ENCODE assay signal across 25 cellular contexts in genomic region chr10:31138026-31138553, GRCh38.
A peak's percentile ranks its signal among the peaks of the same experiment; 100 is the strongest.
DNase-seq lines count a peak whose midpoint lies in the region; ATAC-seq, FAIRE-seq and TF ChIP-seq lines count a peak whose summit lies in the region.
"Had no signal": no experiment of that assay in that cellular context is flagged by ENCODE, and none has a peak within 500 bp of the region (broad histone marks: within the 10 kb centered on the region; RNA-seq: fewer than 3 reads in every experiment).

No MANE protein-coding gene starts in this region.

- no peak overlapping the region for H2AFZ ChIP-seq in K562 (ENCODE audit: low read depth, low read length)

- TF ChIP-seq EP300 in K562 (IDR thresholded peaks at IDR 0.05; ENCODE audit: low read length): no peak

- intact Hi-C loops in K562 (cut with micrococcal nuclease): no loop called here

- TF ChIP-seq POLR2A in K562 (conservative IDR thresholded peaks at IDR 0.05) (no peak), GM12891 (IDR thresholded peaks at IDR 0.05; ENCODE audit: low read depth, low read length) (no peak)

- no peak overlapping the region for H3K9ac ChIP-seq in K562 (ENCODE audit: insufficient read depth in 1 of 2, low read depth in 2 of 2, low read length in 2 of 2)

- in situ Hi-C loops in K562 (cut with MboI): no loop called here

- FAIRE-seq in K562 (lab: Jason Lieb, UNC) (no peak), GM12891 (lab: Jason Lieb, UNC) (no peak)
- FAIRE-seq: GM12878, GM18507, H1 had no signal

- H3K4me3 ChIP-seq in AG04450 (ENCODE audit: low read depth, low read length) (no peak overlapping the region), K562 (no peak overlapping the region)
- H3K4me3 ChIP-seq: GM12878, MG63 had no signal

- H3K27ac ChIP-seq in AG04450 (ENCODE audit: low read depth, low read length): peak overlapping the region; percentile 3
- H3K27ac ChIP-seq in KOPT-K1 (ENCODE audit: low read depth, low read length, poor library complexity, severe bottlenecking): peak overlapping the region; percentile 100
- no peak overlapping the region for H3K27ac ChIP-seq in K562 (ENCODE audit: extremely low read depth, low read depth, low read length)

- H4K20me1 ChIP-seq in K562 (replicated peaks; ENCODE audit: control insufficient read depth, insufficient read depth, low read length): no peaks in the 10 kb centered on the region

- 16% methylated on average over 3 of the region's 3 CpGs for WGBS in K562 (ENCODE audit: insufficient coverage, low coverage, missing lambda C conversion rate)

- no peak overlapping the region for H3K4me2 ChIP-seq in K562 (ENCODE audit: insufficient read depth, low read length)

- H3K9me1 ChIP-seq in K562 (ENCODE audit: control insufficient read depth, insufficient read depth, low read length): no peaks in the 10 kb centered on the region

- CTCF ChIA-PET in AG04450 (lab: Charles Lee): interaction anchor here (1.3 kb wide), 1 partner anchor 354 kb away, joined by 6 read pairs; no protein-coding TSS in a partner anchor
- CTCF ChIA-PET in K562 (lab: Yijun Ruan, JAX; ENCODE audit: low intra/inter-chr PET ratio): no interaction called here

- TF ChIP-seq CTCF in AG04450 (IDR thresholded peaks at IDR 0.05; ENCODE audit: low read depth, low read length) (no peak), K562 (IDR thresholded peaks at IDR 0.05 in 2 of 3, conservative IDR thresholded peaks at IDR 0.05 in 1 of 3; ENCODE audit: insufficient read depth in 2 of 3, low read depth in 1 of 3, low read length in 3 of 3) (no peak)

- ATAC-seq in K562: no peak
- ATAC-seq: GM12878, PC-3, SK-N-SH treated with all-trans-retinoic acid at 6 μM for 48 hours had no signal

- H3K27me3 ChIP-seq in AG04450 (ENCODE audit: control insufficient read depth, insufficient read depth, low read length) (no peaks in the 10 kb centered on the region), K562 (ENCODE audit: control insufficient read depth in 2 of 2, insufficient read depth in 2 of 2, low read length in 2 of 2) (no peaks in the 10 kb centered on the region)
- H3K27me3 ChIP-seq: BE2C, MG63 had no signal

- H3K79me2 ChIP-seq in K562 (ENCODE audit: control insufficient read depth, insufficient read depth, low read length): no peaks in the 10 kb centered on the region

- no TSS peak for BruUV-seq in K562 (replicated peaks; lab: Mats Ljungman, UMichigan)

- DNase-seq in AG04450 (ENCODE audit: low read depth, low spot score) (no peak), K562 (ENCODE audit: extremely low read depth in 1 of 4, low spot score in 3 of 4) (no peak), renal cortical epithelial cell (ENCODE audit: low read depth) (peak; percentile 23), GM12891 (ENCODE audit: insufficient read length, low spot score) (no peak), EL (no peak)
- DNase-seq in activated CD4-positive, alpha-beta T cell treated with anti-CD3 and anti-CD28 coated beads for 4 hours: no peak
- DNase-seq: BE2C; Caco-2; CD4-positive, alpha-beta T cell; DMS153; Karpas-422; MG63; NCI-H1417; NCI-H187 treated with DMSO at 0.1 percent for 48 hours; NCI-H345; NCI-H526; PC-3; RPMI8226; SHP77 treated with DMSO at 0.1 percent for 48 hours; T-helper 1 cell had no signal

- H3K36me3 ChIP-seq in KOPT-K1 (ENCODE audit: insufficient read depth, low read length) (no peaks in the 10 kb centered on the region), K562 (ENCODE audit: control insufficient read depth, insufficient read depth, low read length) (no peaks in the 10 kb centered on the region)
- H3K36me3 ChIP-seq: BE2C, MG63 had no signal

- no peak for TF ChIP-seq RAD21 in K562 (CRISPR knock-in tag; conservative IDR thresholded peaks at IDR 0.05 in 1 of 2, IDR thresholded peaks at IDR 0.05 in 1 of 2)

- H3K9me3 ChIP-seq in AG04450 (ENCODE audit: control insufficient read depth, insufficient read depth, low read length) (no peaks in the 10 kb centered on the region), KOPT-K1 (ENCODE audit: insufficient read depth, low read length, poor library complexity, severe bottlenecking) (no peaks in the 10 kb centered on the region), K562 (replicated peaks; ENCODE audit: control insufficient read depth, insufficient read depth, low read depth, low read length) (no peaks in the 10 kb centered on the region)
- H3K9me3 ChIP-seq: BE2C, Caco-2, MG63 had no signal

- POLR2A ChIA-PET in AG04450 (lab: Yijun Ruan, JAX): interaction anchor here (1.1 to 2.5 kb wide), 2 partner anchors 74 to 106 kb away, joined by 3 to 15 read pairs; partner anchors contain the start of gene ZNF438
- POLR2A ChIA-PET in K562 (lab: Yijun Ruan, JAX): interaction anchor here (0.6 to 0.8 kb wide), 2 partner anchors 20 to 73 kb away, joined by 3 read pairs; no protein-coding TSS in a partner anchor

- H3K4me1 ChIP-seq in K562 (replicated peaks in 1 of 2; ENCODE audit: control insufficient read depth in 2 of 2, insufficient read depth in 2 of 2, low read length in 2 of 2): peaks cover 14 to 23% of the 10 kb centered on the region in 2 experiments

TF ChIP-seq in K562, 482 proteins besides CTCF, POLR2A, EP300 and RAD21:
- TF ChIP-seq CEBPB (tag; IDR thresholded peaks at IDR 0.05) (peak; percentile 72), ZNF324 (CRISPR knock-in tag; IDR thresholded peaks at IDR 0.05) (no peak)

TF ChIP-seq in GM12891, 5 proteins besides CTCF, POLR2A, EP300 and RAD21:
- TF ChIP-seq POLR2AphosphoS5 (IDR thresholded peaks at IDR 0.05; ENCODE audit: low read depth, low read length): no peak
- TF ChIP-seq SPI1 (IDR thresholded peaks at IDR 0.05; ENCODE audit: low read depth, low read length): no peak
- no peak for TF ChIP-seq POU2F2 (IDR thresholded peaks at IDR 0.05; ENCODE audit: low read depth, low read length)
- TF ChIP-seq TAF1 (IDR thresholded peaks at IDR 0.05; ENCODE audit: low read depth, low read length): no peak
- no peak for TF ChIP-seq PAX5 (IDR thresholded peaks at IDR 0.05; ENCODE audit: insufficient read depth, low read length, severe bottlenecking)
TF ChIP-seq in GM12891: peak in this region for 0.
